8 cellular contexts compared by ENCODE assay signal in genomic region chr6:137811121-137811911, GRCh38. TPM values are rescaled to one million over a fixed set of nuclear protein-coding genes. Genes with fewer than 3 reads are reported as not detected.
DNase-seq lines count a peak whose midpoint lies in the region; TF ChIP-seq lines count a peak whose summit lies in the region.

No MANE protein-coding gene starts in this region.

- H2BK5ac ChIP-seq in mesenchymal stem cell (ENCODE audit: low read depth, low read length, poor library complexity, severe bottlenecking) = no peak overlapping the region

- peak; percentile 69 for TF ChIP-seq POLR2A in GM10847 (IDR thresholded peaks at IDR 0.05; ENCODE audit: extremely low read depth, insufficient read length)

- H3K9me2 ChIP-seq in GM23248 (ENCODE audit: insufficient read depth) (no peaks in the 10 kb centered on the region), Loucy (replicated peaks; ENCODE audit: low read depth, low read length) (no peaks in the 10 kb centered on the region)

- H3K27ac ChIP-seq in GM23248 (no peak overlapping the region), mesenchymal stem cell (ENCODE audit: low read length, poor library complexity, severe bottlenecking) (peak overlapping the region; percentile 25)

- H3K14ac ChIP-seq in mesenchymal stem cell (ENCODE audit: low read length in 2 of 2) = no peak overlapping the region

- H3K27me3 ChIP-seq in GM23248 (replicated peaks; ENCODE audit: insufficient read depth) = no peaks in the 10 kb centered on the region
- H3K27me3 ChIP-seq in Loucy (ENCODE audit: insufficient read depth, low read length, poor library complexity, severe bottlenecking) = no peaks in the 10 kb centered on the region
- no peaks in the 10 kb centered on the region for H3K27me3 ChIP-seq in mesenchymal stem cell (ENCODE audit: control insufficient read depth in 1 of 2, insufficient read depth in 1 of 2, low read length in 2 of 2)

- peak overlapping the region; percentile 35 for H4K8ac ChIP-seq in mesenchymal stem cell (ENCODE audit: low read length)

- DNase-seq in GM23248 (peak; percentile 95), choroid plexus epithelial cell (ENCODE audit: low read depth) (peak; percentile 95), mesenchymal stem cell (peak; percentile 99), D341Med (ENCODE audit: low spot score) (no peak)
- DNase-seq in activated CD4-positive, alpha-beta T cell treated with anti-CD3 and anti-CD28 coated beads for 24 hours (ENCODE audit: low read depth in 2 of 2) = peak; percentile 56 to 58
- peak; percentile 48 to 50 for DNase-seq in stimulated activated CD8-positive, alpha-beta memory T cell treated with anti-CD3 and anti-CD28 coated beads, Interleukin-7, amount 100 ng/mL, for 1 hour (ENCODE audit: low read depth in 2 of 2)

- no peak overlapping the region for H2BK15ac ChIP-seq in mesenchymal stem cell (ENCODE audit: low read depth, poor library complexity, severe bottlenecking)

- H3K4me2 ChIP-seq in GM23248 (ENCODE audit: unreplicated experiment) (peak overlapping the region; percentile 58), Loucy (ENCODE audit: low read depth, low read length, poor library complexity, severe bottlenecking) (peak overlapping the region; percentile 66), mesenchymal stem cell (ENCODE audit: low read length, poor library complexity, severe bottlenecking) (peak overlapping the region; percentile 45)

- H4K20me1 ChIP-seq in GM23248 (ENCODE audit: insufficient read depth) (no peaks in the 10 kb centered on the region), Loucy (ENCODE audit: insufficient read depth, low read length, poor library complexity, severe bottlenecking) (no peaks in the 10 kb centered on the region)

- H3F3A ChIP-seq in GM23248 (ENCODE audit: insufficient read depth) (peaks cover 4% of the 10 kb centered on the region; the same call in 1 of the 2 replicates), Loucy (ENCODE audit: low read depth) (no peaks in the 10 kb centered on the region)

- H3K4ac ChIP-seq in mesenchymal stem cell (ENCODE audit: low read depth in 1 of 2, low read length in 2 of 2) = peak overlapping the region in 1 of 2 experiments; percentile 68

- H2AFZ ChIP-seq in GM23248 (peak overlapping the region; percentile 65), Loucy (ENCODE audit: low read length) (0 out of 2 replicates have a peak overlapping the region, but pooled peaks have one; percentile 21), mesenchymal stem cell (ENCODE audit: low read depth, low read length) (no peak overlapping the region)

- H3K18ac ChIP-seq in mesenchymal stem cell (ENCODE audit: low read depth in 1 of 2, low read length in 2 of 2) = peak overlapping the region in 1 of 2 experiments; percentile 91

- H3K23ac ChIP-seq in mesenchymal stem cell (ENCODE audit: low read length in 2 of 2) = no peak overlapping the region

- H3K9me3 ChIP-seq in GM23248 (ENCODE audit: low read depth) (no peaks in the 10 kb centered on the region), Loucy (ENCODE audit: insufficient read depth, low read depth, low read length) (no peaks in the 10 kb centered on the region), mesenchymal stem cell (ENCODE audit: control insufficient read depth, low read length) (no peaks in the 10 kb centered on the region)

- H4K91ac ChIP-seq in mesenchymal stem cell (ENCODE audit: low read length) = no peak overlapping the region

- peak overlapping the region; percentile 14 for H3K4me3 ChIP-seq in GM23248
- peak overlapping the region; percentile 52 for H3K4me3 ChIP-seq in Loucy (ENCODE audit: low read length, poor library complexity, severe bottlenecking)
- H3K4me3 ChIP-seq in choroid plexus epithelial cell (ENCODE audit: low read depth, low read length) = peak overlapping the region; percentile 28
- H3K4me3 ChIP-seq in mesenchymal stem cell (ENCODE audit: insufficient read depth in 1 of 2, low read depth in 1 of 2, low read length in 2 of 2) = peak overlapping the region in 1 of 2 experiments; percentile 38

- TF ChIP-seq CTCF in Loucy (conservative IDR thresholded peaks at IDR 0.05; ENCODE audit: low read length) = no peak
- TF ChIP-seq CTCF in choroid plexus epithelial cell (conservative IDR thresholded peaks at IDR 0.05; ENCODE audit: low read depth, low read length) = no peak

- H3K4me1 ChIP-seq in GM23248 (ENCODE audit: insufficient read depth) = peaks cover 21% of the 10 kb centered on the region
- H3K4me1 ChIP-seq in Loucy (ENCODE audit: insufficient read depth, low read length, poor library complexity, severe bottlenecking) = peaks cover 63% of the 10 kb centered on the region
- peaks cover 8% of the 10 kb centered on the region for H3K4me1 ChIP-seq in mesenchymal stem cell (ENCODE audit: control insufficient read depth, insufficient read depth, low read depth, low read length)

- WGBS in GM23248 (ENCODE audit: low coverage in 1 of 2, low lambda C conversion rate in 2 of 2, missing lambda C conversion rate in 2 of 2), 2 experiments = 23% methylated on average over 13 of the region's 13 CpGs
- WGBS in mesenchymal stem cell = 28% methylated on average over 13 of the region's 13 CpGs

- H3K9ac ChIP-seq in GM23248 = peak overlapping the region; percentile 26; the same call in 1 of the 2 replicates
- peak overlapping the region; percentile 70 for H3K9ac ChIP-seq in Loucy (ENCODE audit: low read depth, low read length, poor library complexity, severe bottlenecking)
- H3K9ac ChIP-seq in mesenchymal stem cell (ENCODE audit: low read length) = peak overlapping the region; percentile 62

- H3K36me3 ChIP-seq in GM23248 (ENCODE audit: low read depth) (no peaks in the 10 kb centered on the region), Loucy (ENCODE audit: insufficient read depth, low read length) (no peaks in the 10 kb centered on the region), mesenchymal stem cell (ENCODE audit: control insufficient read depth in 1 of 2, insufficient read depth in 2 of 2, low read depth in 1 of 2, low read length in 2 of 2) (no peaks in the 10 kb centered on the region)

- no peaks in the 10 kb centered on the region for H3K79me1 ChIP-seq in mesenchymal stem cell (replicated peaks; ENCODE audit: low read length, poor library complexity, severe bottlenecking)

- no peak overlapping the region for H2AK5ac ChIP-seq in mesenchymal stem cell (ENCODE audit: low read length, severe bottlenecking)

- in situ Hi-C loops in GM23248 (cut with MboI) = no loop called here

- H3K79me2 ChIP-seq in GM23248 (ENCODE audit: insufficient read depth) (no peaks in the 10 kb centered on the region), Loucy (ENCODE audit: insufficient read depth, low read length) (no peaks in the 10 kb centered on the region)

- peak overlapping the region; percentile 68 for H2BK120ac ChIP-seq in mesenchymal stem cell (ENCODE audit: low read depth, low read length)

- H2BK12ac ChIP-seq in mesenchymal stem cell (ENCODE audit: low read length in 2 of 2) = peak overlapping the region in 1 of 2 experiments; percentile 21

RNA-seq across cellular contexts. Expression of gene TNFAIP3, which starts 55.7 kb away (rescaled TPM):
- total RNA-seq in GM23248 (2014; rRNA removed; shearing (Covaris generic)) = 2.1 and 2.7 TPM in 2 replicates
- 6.3 and 7.4 TPM in 2 replicates for polyA plus RNA-seq in GM23248 (2016; fragmentation: Nextera tagmentation; extraction: Ambion mirVana)
- 8.2 TPM for polyA plus RNA-seq in mesenchymal stem cell (2013, experiment 1 of 2)
- 7.2 TPM for polyA plus RNA-seq in mesenchymal stem cell (2013, experiment 2 of 2)
